ENCODE assay signal across 23 cellular contexts in the genomic region with DNA sequence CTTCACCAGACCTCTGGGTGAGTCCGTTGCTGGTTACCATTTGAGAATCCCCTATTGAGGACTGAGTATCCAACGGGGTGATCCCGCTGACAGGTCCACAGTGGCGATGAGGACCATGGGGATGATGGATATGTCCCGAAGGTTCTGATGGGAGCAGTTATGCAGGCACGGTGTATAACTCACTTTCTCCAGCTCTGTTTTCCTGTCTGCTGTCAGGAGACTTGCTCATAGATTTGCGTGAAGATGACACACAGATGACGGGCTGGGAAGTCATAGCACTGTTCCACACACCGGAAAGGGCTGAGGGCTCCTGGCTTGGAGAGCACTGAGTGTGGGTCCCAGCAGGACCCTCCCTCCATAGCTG. TPM values are rescaled to one million over a fixed set of nuclear protein-coding genes. Genes with fewer than 3 reads are reported as not detected.
DNase-seq lines count a peak whose midpoint lies in the region; ATAC-seq and TF ChIP-seq lines count a peak whose summit lies in the region.
"Had no signal": no experiment of that assay in that cellular context is flagged by ENCODE, and none has a peak within 500 bp of the region (broad histone marks: within the 10 kb centered on the region; RNA-seq: fewer than 3 reads in every experiment).

No MANE protein-coding gene starts in this region.

- peaks cover 25% of the 10 kb centered on the region for H3K27me3 Mint-ChIP-seq in WTC11 (ENCODE audit: low read depth)
- no peaks in the 10 kb centered on the region for H3K27me3 Mint-ChIP-seq in CD4-positive, alpha-beta memory T cell
- H3K27me3 Mint-ChIP-seq: activated naive CD4-positive, alpha-beta T cell treated with anti-CD3 and anti-CD28 coated beads, Interleukin-2, amount 50 U/mL, for 24 hours; T-cell had no signal

- no peak overlapping the region for H3K27ac Mint-ChIP-seq in WTC11
- H3K27ac Mint-ChIP-seq in CD4-positive, alpha-beta memory T cell, result no peak overlapping the region
- H3K27ac Mint-ChIP-seq: activated CD8-positive, alpha-beta memory T cell treated with anti-CD3 and anti-CD28 coated beads, Interleukin-2, amount 10 ng/mL, durations not matched to agents 7 days and 5 days; activated naive CD4-positive, alpha-beta T cell treated with anti-CD3 and anti-CD28 coated beads, Interleukin-2, amount 50 U/mL, for 24 hours; T-cell had no signal

- H3K4me3 Mint-ChIP-seq in WTC11, result no peak overlapping the region
- peak overlapping the region in 2 of 8 donors; percentile 17 to 45 for H3K4me3 Mint-ChIP-seq in CD4-positive, alpha-beta memory T cell
- H3K4me3 Mint-ChIP-seq: activated CD8-positive, alpha-beta memory T cell treated with anti-CD3 and anti-CD28 coated beads, Interleukin-2, amount 10 ng/mL, durations not matched to agents 7 days and 5 days had no signal

- intact Hi-C loops in mucosa of descending colon (cut with DNase I, micrococcal nuclease), result no loop called here
- intact Hi-C loops in CD4-positive, alpha-beta memory T cell (cut with micrococcal nuclease), result no loop called here

- H3K27ac ChIP-seq in CD4-positive, alpha-beta memory T cell (ENCODE audit: low read depth, low read length), result no peak overlapping the region
- H3K27ac ChIP-seq: gastroesophageal sphincter had no signal

- CTCF ChIA-PET in WTC11 (lab: Charles Lee), result interaction anchor here (0.6 to 1.6 kb wide), 4 partner anchors 30 to 216 kb away, joined by 3 to 9 read pairs (median 6); no protein-coding TSS in a partner anchor
- CTCF ChIA-PET in CD4-positive, alpha-beta memory T cell (lab: Charles Lee; ENCODE audit: partially characterized antibody), result interaction anchor here (1.3 to 3.2 kb wide), 3 partner anchors 111 to 175 kb away, joined by 3 to 9 read pairs (median 4); no protein-coding TSS in a partner anchor

- TF ChIP-seq CTCF in AG10803 (conservative IDR thresholded peaks at IDR 0.05; ENCODE audit: low read length) (no peak), WTC11 (IDR thresholded peaks at IDR 0.05) (no peak), mucosa of descending colon (IDR thresholded peaks at IDR 0.05) (no peak)

- H3K4me1 Mint-ChIP-seq in WTC11, result peaks cover 31% of the 10 kb centered on the region
- H3K4me1 Mint-ChIP-seq in CD4-positive, alpha-beta memory T cell, result peaks cover 1 to 8% (median 6%) of the 10 kb centered on the region in 4 donors

- H3K4me1 ChIP-seq in iPS-15b (ENCODE audit: control insufficient read depth, insufficient read depth, low read length) (peaks cover 6% of the 10 kb centered on the region), mucosa of descending colon (ENCODE audit: low read depth) (peaks cover 12% of the 10 kb centered on the region)
- H3K4me1 ChIP-seq in CD4-positive, alpha-beta memory T cell (ENCODE audit: insufficient read depth, low read length), result peaks cover 15% of the 10 kb centered on the region

- H3K9me3 Mint-ChIP-seq in WTC11, result no peaks in the 10 kb centered on the region
- no peaks in the 10 kb centered on the region for H3K9me3 Mint-ChIP-seq in CD4-positive, alpha-beta memory T cell
- H3K9me3 Mint-ChIP-seq: activated naive CD4-positive, alpha-beta T cell treated with anti-CD3 and anti-CD28 coated beads, Interleukin-2, amount 50 U/mL, for 24 hours; T-cell had no signal

- H3K9me3 ChIP-seq in iPS-15b (ENCODE audit: control insufficient read depth, insufficient read depth, low read length) (no peaks in the 10 kb centered on the region), mucosa of descending colon (no peaks in the 10 kb centered on the region)
- H3K9me3 ChIP-seq in CD4-positive, alpha-beta memory T cell (ENCODE audit: control insufficient read depth in 1 of 2, low read length in 2 of 2), result no peaks in the 10 kb centered on the region
- H3K9me3 ChIP-seq: gastroesophageal sphincter, upper lobe of right lung had no signal

- DNase-seq in AG10803 (ENCODE audit: low read depth) (peak; percentile 34), HCEC 1CT (peak; percentile 64), WTC11 (ENCODE audit: low spot score) (no peak), mucosa of descending colon (no peak), NCI-H1105 treated with DMSO at 0.1 percent for 48 hours (lab: John Stamatoyannopoulos, UW) (no peak), DMS153 treated with DMSO at 0.1 percent for 48 hours (lab: John Stamatoyannopoulos, UW; ENCODE audit: unreplicated experiment) (no peak)
- DNase-seq in CD4-positive, alpha-beta memory T cell, result no peak
- DNase-seq: ACHN; activated CD4-positive, alpha-beta T cell treated with anti-CD3 and anti-CD28 coated beads for 48 hours; activated CD8-positive, alpha-beta memory T cell treated with anti-CD3 and anti-CD28 coated beads, Interleukin-2, amount 10 ng/mL, durations not matched to agents 7 days and 5 days; anterior cingulate cortex; C1 segment of cervical spinal cord; GDM1; NCI-H1105; NCI-H2081; nucleus accumbens; right cardiac atrium; SIG-M5; T-cell; upper lobe of right lung had no signal

- H3K27me3 ChIP-seq in iPS-15b (ENCODE audit: control insufficient read depth, insufficient read depth, low read length), result peaks cover 9% of the 10 kb centered on the region
- H3K27me3 ChIP-seq in CD4-positive, alpha-beta memory T cell (ENCODE audit: insufficient read depth, low read length), result no peaks in the 10 kb centered on the region
- H3K27me3 ChIP-seq: gastroesophageal sphincter, upper lobe of right lung had no signal

- H3K36me3 Mint-ChIP-seq in WTC11, result no peaks in the 10 kb centered on the region
- no peaks in the 10 kb centered on the region for H3K36me3 Mint-ChIP-seq in CD4-positive, alpha-beta memory T cell
- H3K36me3 Mint-ChIP-seq: activated CD8-positive, alpha-beta memory T cell treated with anti-CD3 and anti-CD28 coated beads, Interleukin-2, amount 10 ng/mL, durations not matched to agents 7 days and 5 days; activated naive CD4-positive, alpha-beta T cell treated with anti-CD3 and anti-CD28 coated beads, Interleukin-2, amount 50 U/mL, for 24 hours; T-cell had no signal

- H3K9ac ChIP-seq in iPS-15b (ENCODE audit: low read depth, low read length), result no peak overlapping the region

- ATAC-seq in WTC11 (no peak), mucosa of descending colon (no peak)
- ATAC-seq: activated CD8-positive, alpha-beta memory T cell treated with anti-CD3 and anti-CD28 coated beads, Interleukin-2, amount 10 ng/mL, durations not matched to agents 7 days and 5 days; gastroesophageal sphincter; T-cell; upper lobe of right lung had no signal

- no peaks in the 10 kb centered on the region for H3K36me3 ChIP-seq in iPS-15b (ENCODE audit: control insufficient read depth, insufficient read depth, low read length)
- H3K36me3 ChIP-seq in mucosa of descending colon (ENCODE audit: low read depth), result no peaks in the 10 kb centered on the region
- H3K36me3 ChIP-seq in CD4-positive, alpha-beta memory T cell (ENCODE audit: insufficient read depth, low read length), result no peaks in the 10 kb centered on the region
- H3K36me3 ChIP-seq: gastroesophageal sphincter, upper lobe of right lung had no signal

- POLR2A ChIA-PET in WTC11 (lab: Charles Lee), result no interaction called here
- POLR2A ChIA-PET in CD4-positive, alpha-beta memory T cell (lab: Charles Lee; ENCODE audit: partially characterized antibody), result no interaction called here

- H3K4me3 ChIP-seq in AG10803 (ENCODE audit: low read length), result no peak overlapping the region
- peak overlapping the region; percentile 46 for H3K4me3 ChIP-seq in iPS-15b (ENCODE audit: low read depth, low read length)
- no peak overlapping the region for H3K4me3 ChIP-seq in mucosa of descending colon
- no peak overlapping the region for H3K4me3 ChIP-seq in CD4-positive, alpha-beta memory T cell (ENCODE audit: low read length in 2 of 2)
- H3K4me3 ChIP-seq: upper lobe of right lung had no signal

TF ChIP-seq in WTC11, 78 proteins besides CTCF, POLR2A, EP300 and RAD21:
- no peak for TF ChIP-seq SP1 (CRISPR knock-in tag; conservative IDR thresholded peaks at IDR 0.05)
- peak; percentile 56; the same call in 1 of the 2 replicates for TF ChIP-seq ZNF317 (CRISPR knock-in tag; IDR thresholded peaks at IDR 0.05; ENCODE audit: borderline replicate concordance, low read depth)

RNA-seq across cellular contexts. Expression of gene ADCY7, which starts 22.2 kb away (rescaled TPM):
- total RNA-seq in WTC11 (2021) (5.9 to 8.0 TPM (median 6.6 TPM) in 3 replicates), mucosa of descending colon (10 to 100 TPM; 12.4 to 25.0 (median 22.7) TPM)
- 100 to 1,000 TPM; 230 to 235 TPM for total RNA-seq in CD4-positive, alpha-beta memory T cell
- polyA plus RNA-seq in CD4-positive, alpha-beta memory T cell, result 10 to 100 TPM; 34.8 to 69.7 TPM

Comparison
In these comparisons a context has a peak if more than half of its experiments do, and no peak if none do; other contexts are left out.
1. DNase-seq: peak in AG10803 (single experiment) and HCEC 1CT (single experiment); none in WTC11 (single experiment), mucosa of descending colon (0 of 3), NCI-H1105 treated with DMSO at 0.1 percent for 48 hours (single experiment), CD4-positive, alpha-beta memory T cell (0 of 5) and DMS153 treated with DMSO at 0.1 percent for 48 hours (single experiment).
2. RNA of gene ADCY7, which starts 22.2 kb away (total RNA-seq): 230 to 235 TPM in CD4-positive, alpha-beta memory T cell; 12.4 to 25.0 TPM in mucosa of descending colon and 5.9 to 8.0 TPM in WTC11; every median in the first group is over 4 times any median in the second.